17 cellular contexts compared by ENCODE assay signal in the genomic region with DNA sequence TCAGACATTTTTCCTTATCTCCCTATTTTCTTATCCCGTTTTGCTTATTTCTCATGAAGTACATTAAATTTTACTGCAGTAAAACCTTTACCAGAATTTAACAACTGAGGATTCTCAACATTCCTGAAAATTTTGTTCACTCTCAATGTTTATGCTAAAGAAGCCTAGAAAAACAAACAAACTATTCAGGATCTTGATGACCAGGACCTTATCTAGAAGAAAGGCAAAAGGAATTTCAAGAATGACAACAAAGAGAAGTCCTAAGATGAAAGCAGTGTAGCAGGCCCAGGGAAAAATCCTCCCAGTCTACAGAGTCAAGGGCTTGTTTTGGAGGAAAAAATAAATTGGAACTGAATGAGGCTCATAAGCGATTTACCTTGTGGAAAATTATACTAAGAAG.
DNase-seq lines count a peak whose midpoint lies in the region; ATAC-seq, FAIRE-seq and TF ChIP-seq lines count a peak whose summit lies in the region.
"Had no signal": no experiment of that assay in that cellular context is flagged by ENCODE, and none has a peak within 500 bp of the region (broad histone marks: within the 10 kb centered on the region; RNA-seq: fewer than 3 reads in every experiment).

No MANE protein-coding gene starts in this region.

- no peak overlapping the region for H3K4me3 ChIP-seq in kidney epithelial cell (ENCODE audit: low read depth, low read length)

- CTCF ChIA-PET in activated naive CD4-positive, alpha-beta T cell treated with anti-CD3 and anti-CD28 coated beads, Interleukin-2, amount 10 ng/mL, durations not matched to agents 7 days and 5 days (lab: Charles Lee) = no interaction called here

- TF ChIP-seq CTCF in chondrocyte (IDR thresholded peaks at IDR 0.05) = no peak
- no peak for TF ChIP-seq CTCF in kidney epithelial cell (IDR thresholded peaks at IDR 0.05; ENCODE audit: insufficient read depth, low read length, poor library complexity, severe bottlenecking)

- no peaks in the 10 kb centered on the region for H3K27me3 Mint-ChIP-seq in chondrocyte (ENCODE audit: low read depth)
- H3K27me3 Mint-ChIP-seq in activated naive CD4-positive, alpha-beta T cell treated with anti-CD3 and anti-CD28 coated beads, Interleukin-2, amount 10 ng/mL, durations not matched to agents 7 days and 5 days = no peaks in the 10 kb centered on the region
- H3K27me3 Mint-ChIP-seq in activated T-cell treated with anti-CD3 and anti-CD28 coated beads, Interleukin-2, amount 50 U/mL, for 4 hours (ENCODE audit: low read depth) = no peaks in the 10 kb centered on the region
- H3K27me3 Mint-ChIP-seq: activated naive CD8-positive, alpha-beta T cell treated with anti-CD3 and anti-CD28 coated beads for 36 hours had no signal

- H3K4me3 Mint-ChIP-seq in chondrocyte (ENCODE audit: unreplicated experiment) = no peak overlapping the region
- no peak overlapping the region for H3K4me3 Mint-ChIP-seq in activated naive CD4-positive, alpha-beta T cell treated with anti-CD3 and anti-CD28 coated beads, Interleukin-2, amount 10 ng/mL, durations not matched to agents 7 days and 5 days
- H3K4me3 Mint-ChIP-seq in activated T-cell treated with anti-CD3 and anti-CD28 coated beads, Interleukin-2, amount 50 U/mL, for 4 hours = no peak overlapping the region
- H3K4me3 Mint-ChIP-seq: activated naive CD8-positive, alpha-beta T cell treated with anti-CD3 and anti-CD28 coated beads for 36 hours had no signal

- H3K27me3 ChIP-seq in kidney epithelial cell (ENCODE audit: control insufficient read depth, insufficient read depth, low read length) = no peaks in the 10 kb centered on the region

- no peak for FAIRE-seq in HTR-8/SVneo (lab: Jason Lieb, UNC)
- FAIRE-seq: frontal cortex, small intestine had no signal

- H3K36me3 ChIP-seq in kidney epithelial cell (ENCODE audit: control insufficient read depth, insufficient read depth, low read length) = no peaks in the 10 kb centered on the region

- H3K36me3 Mint-ChIP-seq in chondrocyte (ENCODE audit: low read depth) = no peaks in the 10 kb centered on the region
- no peaks in the 10 kb centered on the region for H3K36me3 Mint-ChIP-seq in activated naive CD4-positive, alpha-beta T cell treated with anti-CD3 and anti-CD28 coated beads, Interleukin-2, amount 10 ng/mL, durations not matched to agents 7 days and 5 days
- H3K36me3 Mint-ChIP-seq in activated T-cell treated with anti-CD3 and anti-CD28 coated beads, Interleukin-2, amount 50 U/mL, for 4 hours (ENCODE audit: insufficient read depth) = no peaks in the 10 kb centered on the region
- H3K36me3 Mint-ChIP-seq: activated naive CD8-positive, alpha-beta T cell treated with anti-CD3 and anti-CD28 coated beads for 36 hours had no signal

- H3K27ac Mint-ChIP-seq in chondrocyte (ENCODE audit: unreplicated experiment) = peak overlapping the region; percentile 13
- H3K27ac Mint-ChIP-seq in activated naive CD4-positive, alpha-beta T cell treated with anti-CD3 and anti-CD28 coated beads, Interleukin-2, amount 10 ng/mL, durations not matched to agents 7 days and 5 days = no peak overlapping the region
- H3K27ac Mint-ChIP-seq: activated naive CD8-positive, alpha-beta T cell treated with anti-CD3 and anti-CD28 coated beads for 36 hours had no signal

- H3K9me3 Mint-ChIP-seq in chondrocyte (ENCODE audit: low read depth) = peaks cover 20% of the 10 kb centered on the region
- H3K9me3 Mint-ChIP-seq in activated naive CD4-positive, alpha-beta T cell treated with anti-CD3 and anti-CD28 coated beads, Interleukin-2, amount 10 ng/mL, durations not matched to agents 7 days and 5 days = peaks cover 20% of the 10 kb centered on the region
- H3K9me3 Mint-ChIP-seq in activated T-cell treated with anti-CD3 and anti-CD28 coated beads, Interleukin-2, amount 50 U/mL, for 4 hours = peaks cover 27% of the 10 kb centered on the region

- ATAC-seq in activated T-cell treated with anti-CD3 and anti-CD28 coated beads, Interleukin-2, amount 50 U/mL, for 4 hours = no peak
- ATAC-seq: activated CD4-positive, CD25-positive, alpha-beta regulatory T cell treated with anti-CD3 and anti-CD28 coated beads, Interleukin-2, amount 50 U/mL, for 24 hours; left lobe of liver had no signal

- peak; percentile 55 for DNase-seq in A172 (ENCODE audit: low spot score)
- peak; percentile 60 for DNase-seq in HTR-8/SVneo (ENCODE audit: insufficient read length, low spot score)
- DNase-seq in chondrocyte (ENCODE audit: low spot score) = no peak
- DNase-seq in kidney epithelial cell (ENCODE audit: low read depth) = peak; percentile 18
- no peak for DNase-seq in activated naive CD4-positive, alpha-beta T cell treated with anti-CD3 and anti-CD28 coated beads, Interleukin-2, amount 10 ng/mL, durations not matched to agents 7 days and 5 days
- DNase-seq in NCI-H1092 treated with DMSO at 0.1 percent for 48 hours (lab: John Stamatoyannopoulos, UW) = no peak
- no peak for DNase-seq in activated T-cell treated with anti-CD3 and anti-CD28 coated beads, Interleukin-2, amount 50 U/mL, for 4 hours
- no peak for DNase-seq in D341Med (ENCODE audit: low spot score)
- DNase-seq: 8988T; activated CD8-positive, alpha-beta memory T cell treated with anti-CD3 and anti-CD28 coated beads, Interleukin-2, amount 50 U/mL, for 48 hours; activated naive CD8-positive, alpha-beta T cell treated with anti-CD3 and anti-CD28 coated beads for 36 hours; NCI-H1105; NCI-H2227 treated with DMSO at 0.1 percent for 48 hours; small intestine had no signal

- H3K4me1 Mint-ChIP-seq in chondrocyte (ENCODE audit: low read depth) = peaks cover 10% of the 10 kb centered on the region
- H3K4me1 Mint-ChIP-seq in activated naive CD4-positive, alpha-beta T cell treated with anti-CD3 and anti-CD28 coated beads, Interleukin-2, amount 10 ng/mL, durations not matched to agents 7 days and 5 days = no peaks in the 10 kb centered on the region
- H3K4me1 Mint-ChIP-seq in activated T-cell treated with anti-CD3 and anti-CD28 coated beads, Interleukin-2, amount 50 U/mL, for 4 hours (ENCODE audit: low read depth) = no peaks in the 10 kb centered on the region
- H3K4me1 Mint-ChIP-seq: activated naive CD8-positive, alpha-beta T cell treated with anti-CD3 and anti-CD28 coated beads for 36 hours had no signal

Comparison
In these comparisons a context has a peak if more than half of its experiments do, and no peak if none do; other contexts are left out.
1. DNase-seq: peak in A172 (single experiment), HTR-8/SVneo (single experiment) and kidney epithelial cell (single experiment); none in chondrocyte (single experiment), activated naive CD4-positive, alpha-beta T cell treated with anti-CD3 and anti-CD28 coated beads, Interleukin-2, amount 10 ng/mL, durations not matched to agents 7 days and 5 days (single experiment), NCI-H1092 treated with DMSO at 0.1 percent for 48 hours (single experiment), activated T-cell treated with anti-CD3 and anti-CD28 coated beads, Interleukin-2, amount 50 U/mL, for 4 hours (single experiment) and D341Med (single experiment).